ENCODE assay signal across 11 cellular contexts in genomic region chr7:57868771-57869483, GRCh38.
DNase-seq lines count a peak whose midpoint lies in the region; ATAC-seq, FAIRE-seq and TF ChIP-seq lines count a peak whose summit lies in the region.
"Had no signal": no experiment of that assay in that cellular context is flagged by ENCODE, and none has a peak within 500 bp of the region (broad histone marks: within the 10 kb centered on the region; RNA-seq: fewer than 3 reads in every experiment).

No MANE protein-coding gene starts in this region.

- H4K8ac ChIP-seq in mesendoderm (ENCODE audit: low read depth, low read length) = no peak overlapping the region

- no peak overlapping the region for H2AK5ac ChIP-seq in mesendoderm (ENCODE audit: low read length)

- TF ChIP-seq POLR2A in sigmoid colon (IDR thresholded peaks at IDR 0.05) (no peak), H54 (IDR thresholded peaks at IDR 0.05; ENCODE audit: low read depth, low read length) (no peak)

- H4K5ac ChIP-seq in mesendoderm (ENCODE audit: low read length) = no peak overlapping the region

- H3K36me3 ChIP-seq in sigmoid colon (no peaks in the 10 kb centered on the region), mesendoderm (ENCODE audit: control insufficient read depth, insufficient read depth, low read length) (no peaks in the 10 kb centered on the region)

- WGBS in sigmoid colon, 2 donors = 18 to 41% methylated on average over 66 of the region's 66 CpGs
- no CpG with 5 or more reads among the region's 66 CpGs for WGBS in mesendoderm (ENCODE audit: extremely low coverage, insufficient coverage, low lambda C conversion rate)

- no peak overlapping the region for H3K23ac ChIP-seq in mesendoderm (ENCODE audit: low read length)

- intact Hi-C loops in sigmoid colon (cut with DNase I) = no loop called here

- H2BK15ac ChIP-seq in mesendoderm (replicated peaks; ENCODE audit: low read depth) = no peak overlapping the region

- H3K4me2 ChIP-seq in mesendoderm (ENCODE audit: low read length) = no peak overlapping the region

- H3K4me3 ChIP-seq in fibroblast of pulmonary artery (replicated peaks; ENCODE audit: low read depth, low read length) (peak overlapping the region; percentile 38), sigmoid colon (peak overlapping the region in 3 of 4 donors; percentile 38 to 48 (median 48)), mesendoderm (ENCODE audit: low read length) (no peak overlapping the region)

- H3K56ac ChIP-seq in mesendoderm (ENCODE audit: low read length) = no peak overlapping the region

- no peaks in the 10 kb centered on the region for H3K79me1 ChIP-seq in mesendoderm (ENCODE audit: low read length)

- no peak overlapping the region for H2BK5ac ChIP-seq in mesendoderm (ENCODE audit: low read length)

- H3K9ac ChIP-seq in mesendoderm (ENCODE audit: low read length) = no peak overlapping the region

- no peaks in the 10 kb centered on the region for H3K79me2 ChIP-seq in mesendoderm (ENCODE audit: control insufficient read depth, insufficient read depth, low read length)

- no peak for TF ChIP-seq EP300 in sigmoid colon (IDR thresholded peaks at IDR 0.05)

- no peak for FAIRE-seq in H54 (lab: Jason Lieb, UNC)

- no peak overlapping the region for H2BK120ac ChIP-seq in mesendoderm (ENCODE audit: low read depth, low read length)

- TF ChIP-seq CTCF in GM20000 (IDR thresholded peaks at IDR 0.05; ENCODE audit: extremely low read depth, missing control alignments) (no peak), fibroblast of pulmonary artery (IDR thresholded peaks at IDR 0.05; ENCODE audit: low read length, missing control alignments) (no peak), sigmoid colon (IDR thresholded peaks at IDR 0.05) (no peak)

- H3K27ac ChIP-seq in sigmoid colon (no peak overlapping the region), mesendoderm (ENCODE audit: low read depth, low read length) (no peak overlapping the region)

- H3K18ac ChIP-seq in mesendoderm (ENCODE audit: low read length) = no peak overlapping the region

- H3K4me1 ChIP-seq in sigmoid colon = peaks cover 0 to 16% (median 13%) of the 10 kb centered on the region in 4 donors
- H3K4me1 ChIP-seq in mesendoderm (ENCODE audit: control insufficient read depth, low read depth, low read length) = no peaks in the 10 kb centered on the region

- H3K27me3 ChIP-seq in sigmoid colon (peaks cover 11 to 51% (median 17%) of the 10 kb centered on the region in 3 donors), mesendoderm (ENCODE audit: insufficient read depth, low read length, poor library complexity) (no peaks in the 10 kb centered on the region)

- peaks cover 0 to 12% (median 3%) of the 10 kb centered on the region in 4 donors for H3K9me3 ChIP-seq in sigmoid colon

- DNase-seq in GM20000 (ENCODE audit: low spot score) (peak; percentile 2), NCI-H2227 (lab: John Stamatoyannopoulos, UW; ENCODE audit: unreplicated experiment) (peak; percentile 23), fibroblast of pulmonary artery (ENCODE audit: low read depth) (peak; percentile 0), sigmoid colon (no peak), NCI-H2107 treated with DMSO at 0.1 percent for 48 hours (lab: John Stamatoyannopoulos, UW; ENCODE audit: unreplicated experiment) (no peak), mesendoderm (no peak), H54 (ENCODE audit: insufficient read length, low spot score) (no peak)
- DNase-seq: activated B cell treated with CpG ODN at 0.5 μM for 24 hours; effector memory CD4-positive, alpha-beta T cell; occipital lobe had no signal

- no peak for ATAC-seq in HG03442 (IDR thresholded peaks at IDR 0.05; ENCODE audit: unreplicated experiment)

- no peak overlapping the region for H3K4ac ChIP-seq in mesendoderm (ENCODE audit: low read depth, low read length)

Comparison
In these comparisons a context has a peak if more than half of its experiments do, and no peak if none do; other contexts are left out.
1. DNase-seq: peak in GM20000 (single experiment), NCI-H2227 (single experiment) and fibroblast of pulmonary artery (single experiment); none in sigmoid colon (single experiment), NCI-H2107 treated with DMSO at 0.1 percent for 48 hours (single experiment), mesendoderm (single experiment) and H54 (single experiment).